Comparison of ENCODE assay signal across 1 cellular context in the genomic region with DNA sequence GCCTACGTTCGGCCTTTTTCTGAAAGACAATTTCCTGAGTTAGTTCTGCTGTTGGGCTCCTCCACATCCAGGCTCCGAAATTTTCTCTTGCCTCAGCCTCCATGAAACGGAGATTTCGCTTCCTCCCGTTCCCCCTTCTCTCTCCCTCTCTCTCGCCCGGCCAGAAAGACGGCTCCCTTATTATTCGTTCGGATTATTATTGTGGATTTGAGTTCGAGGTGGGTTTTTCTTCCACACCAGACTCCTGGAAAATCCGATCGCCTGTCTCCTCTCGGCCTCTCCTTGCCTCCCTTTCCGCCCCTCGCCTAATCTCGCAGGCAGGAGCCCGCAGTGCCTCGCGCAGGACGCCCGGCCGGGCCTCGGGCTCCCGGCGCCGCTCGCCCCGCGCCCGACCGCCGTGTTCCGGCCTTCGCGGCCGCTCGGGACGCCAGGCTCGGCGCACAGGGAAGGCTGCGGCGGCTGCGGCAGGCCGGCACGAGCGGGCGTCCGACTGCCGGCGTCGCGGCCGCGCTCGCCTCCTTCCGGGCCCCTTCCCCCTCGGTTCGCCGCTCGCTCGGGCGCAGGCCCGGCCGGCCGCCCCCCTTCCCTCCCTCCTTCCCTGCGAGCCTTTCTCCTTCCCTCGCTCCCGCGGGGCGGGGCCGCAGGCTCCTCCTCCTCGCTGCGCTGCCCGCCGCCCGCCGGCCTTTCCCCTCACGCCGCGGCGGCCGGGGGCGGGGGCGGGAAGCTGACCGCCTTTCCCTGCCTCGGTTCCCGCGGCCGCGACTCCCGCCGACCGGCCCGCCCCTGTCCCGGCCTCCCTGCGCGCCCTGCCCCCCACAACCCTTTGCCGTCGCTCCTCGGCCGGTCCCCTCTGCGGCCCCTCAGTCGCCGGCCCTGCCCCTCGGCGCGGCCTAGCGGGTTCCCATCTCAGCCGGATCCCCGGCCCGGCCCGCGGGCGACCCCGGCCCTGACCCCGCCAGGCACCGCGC.
TF ChIP-seq lines count a peak whose summit lies in the region.

Gene ARHGEF11 (minus strand): TSS at position 492 of the 968 bp plus-strand sequence. CDS start 1,412 bp downstream, outside the sequence.

TF ChIP-seq in HepG2, 621 proteins besides CTCF, POLR2A, EP300 and RAD21 (continued from another document and continues in another):
- TF ChIP-seq FOXO4 (CRISPR knock-in tag; conservative IDR thresholded peaks at IDR 0.05) (no peak), TRAFD1 (CRISPR knock-in tag; IDR thresholded peaks at IDR 0.05; ENCODE audit: borderline replicate concordance) (no peak), ZBTB33 (CRISPR knock-in tag; IDR thresholded peaks at IDR 0.05) (no peak), HHEX (CRISPR knock-in tag; IDR thresholded peaks at IDR 0.05) (no peak), CENPBD1 (CRISPR knock-in tag; IDR thresholded peaks at IDR 0.05; ENCODE audit: borderline replicate concordance, low read depth) (no peak), MZF1 (CRISPR knock-in tag; IDR thresholded peaks at IDR 0.05; ENCODE audit: borderline replicate concordance) (no peak), ZNF382 (CRISPR knock-in tag; IDR thresholded peaks at IDR 0.05; ENCODE audit: borderline replicate concordance) (no peak), TBL1XR1 (IDR thresholded peaks at IDR 0.05; ENCODE audit: borderline replicate concordance, low read length, partially characterized antibody) (no peak), DPF2 (CRISPR knock-in tag; IDR thresholded peaks at IDR 0.05; ENCODE audit: borderline replicate concordance, low read depth) (no peak), ZNF7 (CRISPR knock-in tag; IDR thresholded peaks at IDR 0.05) (no peak), HNRNPUL1 (IDR thresholded peaks at IDR 0.05; ENCODE audit: low read depth, low read length) (no peak), PCBP1 (IDR thresholded peaks at IDR 0.05; ENCODE audit: borderline replicate concordance, low read depth, low read length) (no peak), NFYB (CRISPR knock-in tag; IDR thresholded peaks at IDR 0.05) (no peak), ZNF772 (CRISPR knock-in tag; IDR thresholded peaks at IDR 0.05) (no peak), ZNF562 (CRISPR knock-in tag; IDR thresholded peaks at IDR 0.05; ENCODE audit: borderline replicate concordance) (no peak), TEAD2 (CRISPR knock-in tag; IDR thresholded peaks at IDR 0.05) (no peak), ZFAT (CRISPR knock-in tag; conservative IDR thresholded peaks at IDR 0.05) (no peak), NBN (conservative IDR thresholded peaks at IDR 0.05) (no peak), RELA (CRISPR knock-in tag; IDR thresholded peaks at IDR 0.05) (no peak; the same call in 1 of the 2 replicates), ZNF30 (CRISPR knock-in tag; IDR thresholded peaks at IDR 0.05) (no peak), RNF219 (CRISPR knock-in tag; IDR thresholded peaks at IDR 0.05) (no peak)
- TF ChIP-seq, protein P1, sequence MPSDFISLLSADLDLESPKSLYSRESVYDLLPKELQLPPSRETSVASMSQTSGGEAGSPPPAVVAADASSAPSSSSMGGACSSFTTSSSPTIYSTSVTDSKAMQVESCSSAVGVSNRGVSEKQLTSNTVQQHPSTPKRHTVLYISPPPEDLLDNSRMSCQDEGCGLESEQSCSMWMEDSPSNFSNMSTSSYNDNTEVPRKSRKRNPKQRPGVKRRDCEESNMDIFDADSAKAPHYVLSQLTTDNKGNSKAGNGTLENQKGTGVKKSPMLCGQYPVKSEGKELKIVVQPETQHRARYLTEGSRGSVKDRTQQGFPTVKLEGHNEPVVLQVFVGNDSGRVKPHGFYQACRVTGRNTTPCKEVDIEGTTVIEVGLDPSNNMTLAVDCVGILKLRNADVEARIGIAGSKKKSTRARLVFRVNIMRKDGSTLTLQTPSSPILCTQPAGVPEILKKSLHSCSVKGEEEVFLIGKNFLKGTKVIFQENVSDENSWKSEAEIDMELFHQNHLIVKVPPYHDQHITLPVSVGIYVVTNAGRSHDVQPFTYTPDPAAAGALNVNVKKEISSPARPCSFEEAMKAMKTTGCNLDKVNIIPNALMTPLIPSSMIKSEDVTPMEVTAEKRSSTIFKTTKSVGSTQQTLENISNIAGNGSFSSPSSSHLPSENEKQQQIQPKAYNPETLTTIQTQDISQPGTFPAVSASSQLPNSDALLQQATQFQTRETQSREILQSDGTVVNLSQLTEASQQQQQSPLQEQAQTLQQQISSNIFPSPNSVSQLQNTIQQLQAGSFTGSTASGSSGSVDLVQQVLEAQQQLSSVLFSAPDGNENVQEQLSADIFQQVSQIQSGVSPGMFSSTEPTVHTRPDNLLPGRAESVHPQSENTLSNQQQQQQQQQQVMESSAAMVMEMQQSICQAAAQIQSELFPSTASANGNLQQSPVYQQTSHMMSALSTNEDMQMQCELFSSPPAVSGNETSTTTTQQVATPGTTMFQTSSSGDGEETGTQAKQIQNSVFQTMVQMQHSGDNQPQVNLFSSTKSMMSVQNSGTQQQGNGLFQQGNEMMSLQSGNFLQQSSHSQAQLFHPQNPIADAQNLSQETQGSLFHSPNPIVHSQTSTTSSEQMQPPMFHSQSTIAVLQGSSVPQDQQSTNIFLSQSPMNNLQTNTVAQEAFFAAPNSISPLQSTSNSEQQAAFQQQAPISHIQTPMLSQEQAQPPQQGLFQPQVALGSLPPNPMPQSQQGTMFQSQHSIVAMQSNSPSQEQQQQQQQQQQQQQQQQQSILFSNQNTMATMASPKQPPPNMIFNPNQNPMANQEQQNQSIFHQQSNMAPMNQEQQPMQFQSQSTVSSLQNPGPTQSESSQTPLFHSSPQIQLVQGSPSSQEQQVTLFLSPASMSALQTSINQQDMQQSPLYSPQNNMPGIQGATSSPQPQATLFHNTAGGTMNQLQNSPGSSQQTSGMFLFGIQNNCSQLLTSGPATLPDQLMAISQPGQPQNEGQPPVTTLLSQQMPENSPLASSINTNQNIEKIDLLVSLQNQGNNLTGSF (CRISPR knock-in tag; IDR thresholded peaks at IDR 0.05): no peak
- TF ChIP-seq, protein P2, sequence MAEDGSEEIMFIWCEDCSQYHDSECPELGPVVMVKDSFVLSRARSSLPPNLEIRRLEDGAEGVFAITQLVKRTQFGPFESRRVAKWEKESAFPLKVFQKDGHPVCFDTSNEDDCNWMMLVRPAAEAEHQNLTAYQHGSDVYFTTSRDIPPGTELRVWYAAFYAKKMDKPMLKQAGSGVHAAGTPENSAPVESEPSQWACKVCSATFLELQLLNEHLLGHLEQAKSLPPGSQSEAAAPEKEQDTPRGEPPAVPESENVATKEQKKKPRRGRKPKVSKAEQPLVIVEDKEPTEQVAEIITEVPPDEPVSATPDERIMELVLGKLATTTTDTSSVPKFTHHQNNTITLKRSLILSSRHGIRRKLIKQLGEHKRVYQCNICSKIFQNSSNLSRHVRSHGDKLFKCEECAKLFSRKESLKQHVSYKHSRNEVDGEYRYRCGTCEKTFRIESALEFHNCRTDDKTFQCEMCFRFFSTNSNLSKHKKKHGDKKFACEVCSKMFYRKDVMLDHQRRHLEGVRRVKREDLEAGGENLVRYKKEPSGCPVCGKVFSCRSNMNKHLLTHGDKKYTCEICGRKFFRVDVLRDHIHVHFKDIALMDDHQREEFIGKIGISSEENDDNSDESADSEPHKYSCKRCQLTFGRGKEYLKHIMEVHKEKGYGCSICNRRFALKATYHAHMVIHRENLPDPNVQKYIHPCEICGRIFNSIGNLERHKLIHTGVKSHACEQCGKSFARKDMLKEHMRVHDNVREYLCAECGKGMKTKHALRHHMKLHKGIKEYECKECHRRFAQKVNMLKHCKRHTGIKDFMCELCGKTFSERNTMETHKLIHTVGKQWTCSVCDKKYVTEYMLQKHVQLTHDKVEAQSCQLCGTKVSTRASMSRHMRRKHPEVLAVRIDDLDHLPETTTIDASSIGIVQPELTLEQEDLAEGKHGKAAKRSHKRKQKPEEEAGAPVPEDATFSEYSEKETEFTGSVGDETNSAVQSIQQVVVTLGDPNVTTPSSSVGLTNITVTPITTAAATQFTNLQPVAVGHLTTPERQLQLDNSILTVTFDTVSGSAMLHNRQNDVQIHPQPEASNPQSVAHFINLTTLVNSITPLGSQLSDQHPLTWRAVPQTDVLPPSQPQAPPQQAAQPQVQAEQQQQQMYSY (CRISPR knock-in tag; IDR thresholded peaks at IDR 0.05): 0 out of 2 replicates have a peak, but pooled peaks have one; percentile 37
- TF ChIP-seq, protein P3, sequence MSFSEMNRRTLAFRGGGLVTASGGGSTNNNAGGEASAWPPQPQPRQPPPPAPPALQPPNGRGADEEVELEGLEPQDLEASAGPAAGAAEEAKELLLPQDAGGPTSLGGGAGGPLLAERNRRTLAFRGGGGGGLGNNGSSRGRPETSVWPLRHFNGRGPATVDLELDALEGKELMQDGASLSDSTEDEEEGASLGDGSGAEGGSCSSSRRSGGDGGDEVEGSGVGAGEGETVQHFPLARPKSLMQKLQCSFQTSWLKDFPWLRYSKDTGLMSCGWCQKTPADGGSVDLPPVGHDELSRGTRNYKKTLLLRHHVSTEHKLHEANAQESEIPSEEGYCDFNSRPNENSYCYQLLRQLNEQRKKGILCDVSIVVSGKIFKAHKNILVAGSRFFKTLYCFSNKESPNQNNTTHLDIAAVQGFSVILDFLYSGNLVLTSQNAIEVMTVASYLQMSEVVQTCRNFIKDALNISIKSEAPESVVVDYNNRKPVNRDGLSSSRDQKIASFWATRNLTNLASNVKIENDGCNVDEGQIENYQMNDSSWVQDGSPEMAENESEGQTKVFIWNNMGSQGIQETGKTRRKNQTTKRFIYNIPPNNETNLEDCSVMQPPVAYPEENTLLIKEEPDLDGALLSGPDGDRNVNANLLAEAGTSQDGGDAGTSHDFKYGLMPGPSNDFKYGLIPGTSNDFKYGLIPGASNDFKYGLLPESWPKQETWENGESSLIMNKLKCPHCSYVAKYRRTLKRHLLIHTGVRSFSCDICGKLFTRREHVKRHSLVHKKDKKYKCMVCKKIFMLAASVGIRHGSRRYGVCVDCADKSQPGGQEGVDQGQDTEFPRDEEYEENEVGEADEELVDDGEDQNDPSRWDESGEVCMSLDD (CRISPR knock-in tag; IDR thresholded peaks at IDR 0.05; ENCODE audit: borderline replicate concordance): no peak
- TF ChIP-seq, protein P4, sequence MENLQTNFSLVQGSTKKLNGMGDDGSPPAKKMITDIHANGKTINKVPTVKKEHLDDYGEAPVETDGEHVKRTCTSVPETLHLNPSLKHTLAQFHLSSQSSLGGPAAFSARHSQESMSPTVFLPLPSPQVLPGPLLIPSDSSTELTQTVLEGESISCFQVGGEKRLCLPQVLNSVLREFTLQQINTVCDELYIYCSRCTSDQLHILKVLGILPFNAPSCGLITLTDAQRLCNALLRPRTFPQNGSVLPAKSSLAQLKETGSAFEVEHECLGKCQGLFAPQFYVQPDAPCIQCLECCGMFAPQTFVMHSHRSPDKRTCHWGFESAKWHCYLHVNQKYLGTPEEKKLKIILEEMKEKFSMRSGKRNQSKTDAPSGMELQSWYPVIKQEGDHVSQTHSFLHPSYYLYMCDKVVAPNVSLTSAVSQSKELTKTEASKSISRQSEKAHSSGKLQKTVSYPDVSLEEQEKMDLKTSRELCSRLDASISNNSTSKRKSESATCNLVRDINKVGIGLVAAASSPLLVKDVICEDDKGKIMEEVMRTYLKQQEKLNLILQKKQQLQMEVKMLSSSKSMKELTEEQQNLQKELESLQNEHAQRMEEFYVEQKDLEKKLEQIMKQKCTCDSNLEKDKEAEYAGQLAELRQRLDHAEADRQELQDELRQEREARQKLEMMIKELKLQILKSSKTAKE (CRISPR knock-in tag; IDR thresholded peaks at IDR 0.05; ENCODE audit: borderline replicate concordance): no peak
